In genomic region chr16:8944113-8944765, GRCh38 we compare ENCODE assay signal across 8 cellular contexts. TPM values are rescaled to one million over a fixed set of nuclear protein-coding genes. Genes with fewer than 3 reads are reported as not detected.
A peak's percentile ranks its signal among the peaks of the same experiment; 100 is the strongest.
DNase-seq lines count a peak whose midpoint lies in the region; ATAC-seq, FAIRE-seq and TF ChIP-seq lines count a peak whose summit lies in the region.

No MANE protein-coding gene starts in this region.

- peak overlapping the region; percentile 1; the same call in 1 of the 2 replicates for H3K4me2 ChIP-seq in KMS-11

- H3K9me3 ChIP-seq in gastroesophageal sphincter, result no peaks in the 10 kb centered on the region

- H3K4me3 ChIP-seq in KMS-11 (IDR thresholded peaks at IDR 0.05; ENCODE audit: insufficient read depth, low read depth, low read length) (no peak overlapping the region), H7 (ENCODE audit: insufficient read depth, low read depth, low read length) (no peak overlapping the region), gastroesophageal sphincter (no peak overlapping the region)

- H3K27ac ChIP-seq in KMS-11 (no peak overlapping the region; the same call in 1 of the 2 replicates), gastroesophageal sphincter (no peak overlapping the region)

- H4K20me1 ChIP-seq in KMS-11 (ENCODE audit: insufficient read depth), result peaks cover 97% of the 10 kb centered on the region

- peaks cover 23% of the 10 kb centered on the region for H3K4me1 Mint-ChIP-seq in mesothelial cell of epicardium

- no peak for FAIRE-seq in frontal cortex (lab: Jason Lieb, UNC)

- H3K36me3 Mint-ChIP-seq in mesothelial cell of epicardium, result peaks cover 2% of the 10 kb centered on the region

- ATAC-seq in GM18502 (IDR thresholded peaks at IDR 0.05; ENCODE audit: poor library complexity, unreplicated experiment) (peak; percentile 72), GM21576 (IDR thresholded peaks at IDR 0.05; ENCODE audit: unreplicated experiment) (peak; percentile 68), gastroesophageal sphincter (no peak)

- no peak overlapping the region for H2AFZ ChIP-seq in KMS-11 (ENCODE audit: low read depth)

- TF ChIP-seq CTCF in KMS-11 (conservative IDR thresholded peaks at IDR 0.05; ENCODE audit: low read depth, low read length), result no peak
- TF ChIP-seq CTCF in mesothelial cell of epicardium (IDR thresholded peaks at IDR 0.05; ENCODE audit: unreplicated experiment), result no peak
- TF ChIP-seq CTCF in gastroesophageal sphincter (IDR thresholded peaks at IDR 0.05), result no peak

- peak overlapping the region; percentile 9 for H3K27ac Mint-ChIP-seq in mesothelial cell of epicardium

- no peaks in the 10 kb centered on the region for H3K27me3 Mint-ChIP-seq in mesothelial cell of epicardium (ENCODE audit: low read depth)

- H3K27me3 ChIP-seq in KMS-11 (ENCODE audit: insufficient read depth, low read depth) (no peaks in the 10 kb centered on the region), H7 (ENCODE audit: control insufficient read depth, insufficient read depth, low read length) (no peaks in the 10 kb centered on the region), gastroesophageal sphincter (no peaks in the 10 kb centered on the region)

- no peak overlapping the region for H3K9ac ChIP-seq in KMS-11

- H3K4me1 ChIP-seq in KMS-11 (ENCODE audit: low read depth, poor library complexity, severe bottlenecking), result peaks cover 74% of the 10 kb centered on the region
- peaks cover 0 to 98% (median 36%) of the 10 kb centered on the region in 3 donors for H3K4me1 ChIP-seq in gastroesophageal sphincter

- no peak for TF ChIP-seq EP300 in gastroesophageal sphincter (IDR thresholded peaks at IDR 0.05)

- TF ChIP-seq POLR2A in gastroesophageal sphincter (IDR thresholded peaks at IDR 0.05), result no peak

- 18 to 36% methylated on average over 3 of the region's 3 CpGs for WGBS in gastroesophageal sphincter (ENCODE audit: low coverage in 1 of 2), 2 donors

- no peaks in the 10 kb centered on the region for H3K9me3 Mint-ChIP-seq in mesothelial cell of epicardium

- no peak overlapping the region for H3K4me3 Mint-ChIP-seq in mesothelial cell of epicardium

- no peak for DNase-seq in mesothelial cell of epicardium (ENCODE audit: low spot score in 2 of 2, unreplicated experiment in 2 of 2)
- no peak for DNase-seq in H7
- DNase-seq in activated CD4-positive, alpha-beta T cell treated with anti-CD3 and anti-CD28 coated beads for 48 hours, result no peak
- no peak for DNase-seq in frontal cortex (ENCODE audit: low spot score in 2 of 2)

- peaks cover 100% of the 10 kb centered on the region for H3K79me2 ChIP-seq in KMS-11 (ENCODE audit: insufficient read depth, low read depth)

- H3K36me3 ChIP-seq in KMS-11 (ENCODE audit: insufficient read depth) (no peaks in the 10 kb centered on the region), H7 (replicated peaks; ENCODE audit: control insufficient read depth, insufficient read depth, low read length) (no peaks in the 10 kb centered on the region), gastroesophageal sphincter (no peaks in the 10 kb centered on the region)

RNA-seq across cellular contexts. Expression of gene USP7, which starts 19.5 kb away (rescaled TPM):
- total RNA-seq in mesothelial cell of epicardium (135 to 139 TPM (median 136 TPM) in 3 replicates), gastroesophageal sphincter (10 to 100 TPM; 58.8 to 94.3 (median 82.4) TPM), frontal cortex (79.5 TPM)
- 63.6 and 80.7 TPM in 2 replicates for total RNA-seq in H7 (2014; rRNA removed; shearing (Covaris generic))
